In the genomic region with DNA sequence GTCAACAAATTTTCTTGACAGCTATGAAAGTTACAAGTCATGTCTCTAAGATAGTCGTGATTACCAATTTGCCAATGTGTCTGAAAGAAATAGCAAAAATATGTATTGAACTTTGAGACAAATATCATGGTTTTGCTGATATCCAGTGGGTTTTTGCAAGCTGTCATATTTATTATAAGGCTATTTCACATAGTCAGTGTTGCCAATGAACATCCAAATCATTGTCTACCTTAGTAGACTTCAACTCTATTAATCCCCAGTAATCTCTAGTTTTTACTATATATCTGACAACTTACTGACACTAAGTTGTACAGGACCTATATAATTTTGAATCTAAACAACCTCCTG, we compare ENCODE assay signal across 18 cellular contexts.
DNase-seq lines count a peak whose midpoint lies in the region; ATAC-seq, FAIRE-seq and TF ChIP-seq lines count a peak whose summit lies in the region.
"Had no signal": no experiment of that assay in that cellular context is flagged by ENCODE, and none has a peak within 500 bp of the region (broad histone marks: within the 10 kb centered on the region; RNA-seq: fewer than 3 reads in every experiment).

No MANE protein-coding gene starts in this region.

- WGBS in suprapubic skin, result 39% methylated on average over 1 of the region's 1 CpG

- H3K36me3 Mint-ChIP-seq in type B pancreatic cell, result no peaks in the 10 kb centered on the region

- H3K27ac ChIP-seq in left ventricle myocardium inferior (replicated peaks) (peak overlapping the region; percentile 70), WERI-Rb-1 (peak overlapping the region; percentile 96), keratinocyte (ENCODE audit: control insufficient read depth, insufficient read depth, low read length) (peak overlapping the region; percentile 84), suprapubic skin (peak overlapping the region; percentile 72)

- FAIRE-seq in keratinocyte (lab: Jason Lieb, UNC), result no peak

- peaks cover 37% of the 10 kb centered on the region for H3K4me1 Mint-ChIP-seq in type B pancreatic cell (ENCODE audit: unreplicated experiment)

- H4K20me1 ChIP-seq in keratinocyte (ENCODE audit: control insufficient read depth, extremely low read depth, insufficient read depth, low read length), result no peaks in the 10 kb centered on the region

- H3K27me3 ChIP-seq in left ventricle myocardium inferior (ENCODE audit: low read depth), result no peaks in the 10 kb centered on the region
- H3K27me3 ChIP-seq in WERI-Rb-1 (ENCODE audit: insufficient read depth, low read depth, severe bottlenecking), result no peaks in the 10 kb centered on the region
- no peaks in the 10 kb centered on the region for H3K27me3 ChIP-seq in keratinocyte (ENCODE audit: control insufficient read depth, extremely low read depth, insufficient read depth, low read length)
- no peaks in the 10 kb centered on the region for H3K27me3 ChIP-seq in suprapubic skin

- H3K79me2 ChIP-seq in keratinocyte (ENCODE audit: control insufficient read depth, insufficient read depth, low read length), result peaks cover 44% of the 10 kb centered on the region

- H3K36me3 ChIP-seq in left ventricle myocardium inferior, result no peaks in the 10 kb centered on the region
- H3K36me3 ChIP-seq in WERI-Rb-1, result peaks cover 35% of the 10 kb centered on the region
- H3K36me3 ChIP-seq in keratinocyte (ENCODE audit: control insufficient read depth in 2 of 2, extremely low read depth in 1 of 2, insufficient read depth in 2 of 2, low read length in 2 of 2), result no peaks in the 10 kb centered on the region
- H3K36me3 ChIP-seq in suprapubic skin, result no peaks in the 10 kb centered on the region

- dilution Hi-C loops in keratinocyte (cut with MboI; ENCODE audit: extremely low pct_ligation_motif_present, low sequenced_read_pairs), result no loop called here

- no peak for DNase-seq in left ventricle myocardium inferior
- no peak for DNase-seq in Right ventricle myocardium inferior (ENCODE audit: missing footprints)
- DNase-seq in WERI-Rb-1, result no peak
- DNase-seq in keratinocyte (ENCODE audit: low read depth, low spot score), result no peak
- DNase-seq in suprapubic skin (ENCODE audit: low spot score in 2 of 2), result no peak
- no peak for DNase-seq in type B pancreatic cell (ENCODE audit: extremely low spot score, unreplicated experiment)
- no peak for DNase-seq in AG08395 (ENCODE audit: low spot score)
- no peak for DNase-seq in stimulated activated CD4-positive, alpha-beta T cell treated with anti-CD3 and anti-CD28 coated beads, Interleukin-4, amount 100 ng/mL, for 1 hour
- DNase-seq: 8988T; Caco-2; CD4-positive, alpha-beta T cell; DMS153; GDM1; H9; KBM-7; NCI-H1105; NCI-H2081; SHP77 treated with DMSO at 0.1 percent for 48 hours had no signal

- H3K9me1 ChIP-seq in keratinocyte (ENCODE audit: control insufficient read depth, extremely low read depth, insufficient read depth, low read length), result no peaks in the 10 kb centered on the region

- no peak for TF ChIP-seq POLR2A in suprapubic skin (IDR thresholded peaks at IDR 0.05)

- ATAC-seq in Right ventricle myocardium inferior, result no peak

- TF ChIP-seq CTCF in left ventricle myocardium inferior (IDR thresholded peaks at IDR 0.05; ENCODE audit: borderline replicate concordance), result no peak
- no peak for TF ChIP-seq CTCF in WERI-Rb-1 (IDR thresholded peaks at IDR 0.05; ENCODE audit: low read depth, low read length)
- no peak for TF ChIP-seq CTCF in keratinocyte (optimal IDR thresholded peaks at IDR 0.05 in 1 of 3, IDR thresholded peaks at IDR 0.05 in 1 of 3, conservative IDR thresholded peaks at IDR 0.05 in 1 of 3; ENCODE audit: extremely low read depth in 1 of 3, insufficient read depth in 2 of 3, low read length in 3 of 3)
- TF ChIP-seq CTCF in suprapubic skin (IDR thresholded peaks at IDR 0.05), result no peak
- TF ChIP-seq CTCF in type B pancreatic cell (conservative IDR thresholded peaks at IDR 0.05), result no peak

- H3K9ac ChIP-seq in keratinocyte (ENCODE audit: control insufficient read depth, extremely low read depth, insufficient read depth, low read length), result no peak overlapping the region

- H3K27ac Mint-ChIP-seq in type B pancreatic cell, result no peak overlapping the region
- H3K27ac Mint-ChIP-seq: CD4-positive, alpha-beta T cell had no signal

- H3K4me2 ChIP-seq in keratinocyte (ENCODE audit: control insufficient read depth, extremely low read depth, insufficient read depth, low read depth, low read length), result peak overlapping the region; percentile 70

- no peak overlapping the region for H2AFZ ChIP-seq in keratinocyte (ENCODE audit: control insufficient read depth, low read length)

- intact Hi-C loops in left ventricle myocardium inferior (cut with micrococcal nuclease) (no loop called here), Right ventricle myocardium inferior (cut with DNase I) (no loop called here)

- H3K9me3 ChIP-seq in left ventricle myocardium inferior (replicated peaks) (no peaks in the 10 kb centered on the region), WERI-Rb-1 (ENCODE audit: severe bottlenecking) (no peaks in the 10 kb centered on the region), keratinocyte (ENCODE audit: control insufficient read depth, low read depth, low read length) (no peaks in the 10 kb centered on the region), suprapubic skin (no peaks in the 10 kb centered on the region)
- H3K9me3 ChIP-seq: Caco-2 had no signal

- H3K4me3 ChIP-seq in left ventricle myocardium inferior (no peak overlapping the region), WERI-Rb-1 (ENCODE audit: low read depth, low read length) (no peak overlapping the region), keratinocyte (ENCODE audit: control insufficient read depth in 2 of 3, extremely low read depth in 1 of 3, insufficient read depth in 2 of 3, low read depth in 1 of 3, low read length in 3 of 3) (no peak overlapping the region), suprapubic skin (no peak overlapping the region)

- H3K4me3 Mint-ChIP-seq in type B pancreatic cell, result no peak overlapping the region
- H3K4me3 Mint-ChIP-seq: CD4-positive, alpha-beta T cell; H9 had no signal

- H3K4me1 ChIP-seq in left ventricle myocardium inferior, result peaks cover 71% of the 10 kb centered on the region
- peaks cover 59% of the 10 kb centered on the region for H3K4me1 ChIP-seq in keratinocyte (ENCODE audit: control insufficient read depth, extremely low read depth, insufficient read depth, low read length)
- H3K4me1 ChIP-seq in suprapubic skin, result peaks cover 60% of the 10 kb centered on the region
- H3K4me1 ChIP-seq: Caco-2 had no signal

- H3K9me3 Mint-ChIP-seq in type B pancreatic cell, result no peaks in the 10 kb centered on the region
- H3K9me3 Mint-ChIP-seq: CD4-positive, alpha-beta T cell; H9 had no signal

- no peak for TF ChIP-seq EP300 in suprapubic skin (IDR thresholded peaks at IDR 0.05)

- no peaks in the 10 kb centered on the region for H3K27me3 Mint-ChIP-seq in type B pancreatic cell
